In the genomic region with DNA sequence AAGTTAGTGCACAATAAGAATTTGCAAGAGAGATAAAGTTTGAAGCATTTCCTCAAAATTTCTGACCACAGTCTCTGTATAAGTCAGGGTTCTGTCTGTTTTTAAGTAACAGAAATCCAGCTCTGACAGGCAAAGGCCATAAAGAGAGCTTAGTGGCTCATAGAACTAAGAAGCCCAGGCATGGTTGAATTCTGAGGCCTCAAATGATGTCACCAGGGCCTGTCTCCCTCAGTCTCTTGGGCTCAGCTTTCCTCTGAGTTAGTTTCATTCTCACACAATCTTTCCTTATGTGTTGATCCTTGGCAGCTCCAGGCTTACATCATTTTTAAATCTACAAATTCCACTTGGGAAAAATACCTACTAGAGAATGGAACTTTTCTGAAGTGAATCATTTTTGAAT, we compare ENCODE assay signal across 10 cellular contexts.
DNase-seq lines count a peak whose midpoint lies in the region; ATAC-seq and TF ChIP-seq lines count a peak whose summit lies in the region.
"Had no signal": no experiment of that assay in that cellular context is flagged by ENCODE, and none has a peak within 500 bp of the region (broad histone marks: within the 10 kb centered on the region; RNA-seq: fewer than 3 reads in every experiment).

No MANE protein-coding gene starts in this region.

- no peak for TF ChIP-seq POLR2A in Peyer's patch (IDR thresholded peaks at IDR 0.05)
- no peak for TF ChIP-seq POLR2A in ovary (IDR thresholded peaks at IDR 0.05)

- peaks cover 0 to 22% (median 0%) of the 10 kb centered on the region in 4 donors for H3K4me1 ChIP-seq in Peyer's patch
- peaks cover 1% of the 10 kb centered on the region for H3K4me1 ChIP-seq in ovary (ENCODE audit: insufficient read depth)

- intact Hi-C loops in ovary (cut with DNase I) = no loop called here

- H3K4me3 ChIP-seq in AG09309 (ENCODE audit: control insufficient read depth, low read depth, low read length) (no peak overlapping the region), cardiac fibroblast (replicated peaks in 1 of 2; ENCODE audit: low read depth in 2 of 2, low read length in 2 of 2) (no peak overlapping the region), Peyer's patch (no peak overlapping the region), ovary (no peak overlapping the region)
- H3K4me3 ChIP-seq: lung had no signal

- H3K36me3 ChIP-seq in Peyer's patch = no peaks in the 10 kb centered on the region
- H3K36me3 ChIP-seq in ovary = no peaks in the 10 kb centered on the region

- peak; percentile 81 for DNase-seq in AG09309 (ENCODE audit: low read depth)
- peak; percentile 24 to 27 for DNase-seq in cardiac fibroblast (ENCODE audit: low read depth in 2 of 2)
- no peak for DNase-seq in Peyer's patch
- no peak for DNase-seq in NCI-H345 treated with DMSO at 0.1 percent for 48 hours (lab: John Stamatoyannopoulos, UW; ENCODE audit: unreplicated experiment)
- no peak for DNase-seq in ovary
- no peak for DNase-seq in NCI-H2081 treated with DMSO at 0.1 percent for 48 hours (lab: John Stamatoyannopoulos, UW)
- DNase-seq: activated CD8-positive, alpha-beta memory T cell treated with anti-CD3 and anti-CD28 coated beads for 24 hours had no signal

- no peaks in the 10 kb centered on the region for H3K9me3 ChIP-seq in Peyer's patch
- no peaks in the 10 kb centered on the region for H3K9me3 ChIP-seq in ovary

- TF ChIP-seq CTCF in AG09309 (IDR thresholded peaks at IDR 0.05; ENCODE audit: control insufficient read depth, insufficient read depth, low read depth, low read length, missing control alignments) (no peak), cardiac fibroblast (IDR thresholded peaks at IDR 0.05; ENCODE audit: low read depth, low read length) (no peak), Peyer's patch (IDR thresholded peaks at IDR 0.05) (no peak), ovary (IDR thresholded peaks at IDR 0.05) (no peak)

- TF ChIP-seq EP300 in ovary (IDR thresholded peaks at IDR 0.05) = no peak

- peak overlapping the region in 2 of 4 donors; percentile 74 to 76 for H3K27ac ChIP-seq in Peyer's patch
- H3K27ac ChIP-seq in ovary = no peak overlapping the region

- H3K27me3 ChIP-seq in Peyer's patch (no peaks in the 10 kb centered on the region), ovary (no peaks in the 10 kb centered on the region)

- ATAC-seq in GM18870 (IDR thresholded peaks at IDR 0.05; ENCODE audit: unreplicated experiment) (peak; percentile 49), HG03135 (IDR thresholded peaks at IDR 0.05; ENCODE audit: unreplicated experiment) (peak; percentile 39)

Comparison
In these comparisons a context has a peak if more than half of its experiments do, and no peak if none do; other contexts are left out.
1. DNase-seq: peak in AG09309 (single experiment) and cardiac fibroblast (2 of 2); none in Peyer's patch (0 of 3), NCI-H345 treated with DMSO at 0.1 percent for 48 hours (single experiment), ovary (0 of 5) and NCI-H2081 treated with DMSO at 0.1 percent for 48 hours (single experiment).